ENCODE assay signal across 2 cellular contexts in genomic region chr6:111791415-111791814, GRCh38.
TF ChIP-seq lines count a peak whose summit lies in the region.

No MANE protein-coding gene starts in this region.

TF ChIP-seq in HepG2, 621 proteins besides CTCF, POLR2A, EP300 and RAD21 (continued from another document):
- TF ChIP-seq GATAD1 (CRISPR knock-in tag; IDR thresholded peaks at IDR 0.05): no peak
- TF ChIP-seq ZNF547 (CRISPR knock-in tag; IDR thresholded peaks at IDR 0.05): no peak
- TF ChIP-seq CHD4 (IDR thresholded peaks at IDR 0.05; ENCODE audit: borderline replicate concordance, low read length): no peak
- TF ChIP-seq PRMT3 (CRISPR knock-in tag; IDR thresholded peaks at IDR 0.05; ENCODE audit: borderline replicate concordance, low read depth): no peak
- no peak for TF ChIP-seq RELA (CRISPR knock-in tag; IDR thresholded peaks at IDR 0.05)
- TF ChIP-seq MLLT10 (CRISPR knock-in tag; IDR thresholded peaks at IDR 0.05): no peak
- no peak for TF ChIP-seq ZNF788 (CRISPR knock-in tag; IDR thresholded peaks at IDR 0.05; ENCODE audit: borderline replicate concordance)
- no peak for TF ChIP-seq SATB2 (CRISPR knock-in tag; IDR thresholded peaks at IDR 0.05)

TF ChIP-seq in SK-N-SH treated with all-trans-retinoic acid at 6 μM for 48 hours, 23 proteins besides CTCF, POLR2A, EP300 and RAD21 (continued from another document):
- TF ChIP-seq, protein P1, sequence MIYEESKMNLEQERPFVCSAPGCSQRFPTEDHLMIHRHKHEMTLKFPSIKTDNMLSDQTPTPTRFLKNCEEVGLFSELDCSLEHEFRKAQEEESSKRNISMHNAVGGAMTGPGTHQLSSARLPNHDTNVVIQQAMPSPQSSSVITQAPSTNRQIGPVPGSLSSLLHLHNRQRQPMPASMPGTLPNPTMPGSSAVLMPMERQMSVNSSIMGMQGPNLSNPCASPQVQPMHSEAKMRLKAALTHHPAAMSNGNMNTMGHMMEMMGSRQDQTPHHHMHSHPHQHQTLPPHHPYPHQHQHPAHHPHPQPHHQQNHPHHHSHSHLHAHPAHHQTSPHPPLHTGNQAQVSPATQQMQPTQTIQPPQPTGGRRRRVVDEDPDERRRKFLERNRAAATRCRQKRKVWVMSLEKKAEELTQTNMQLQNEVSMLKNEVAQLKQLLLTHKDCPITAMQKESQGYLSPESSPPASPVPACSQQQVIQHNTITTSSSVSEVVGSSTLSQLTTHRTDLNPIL (CRISPR knock-in tag; IDR thresholded peaks at IDR 0.05; ENCODE audit: low read depth): no peak
- TF ChIP-seq, protein P2, sequence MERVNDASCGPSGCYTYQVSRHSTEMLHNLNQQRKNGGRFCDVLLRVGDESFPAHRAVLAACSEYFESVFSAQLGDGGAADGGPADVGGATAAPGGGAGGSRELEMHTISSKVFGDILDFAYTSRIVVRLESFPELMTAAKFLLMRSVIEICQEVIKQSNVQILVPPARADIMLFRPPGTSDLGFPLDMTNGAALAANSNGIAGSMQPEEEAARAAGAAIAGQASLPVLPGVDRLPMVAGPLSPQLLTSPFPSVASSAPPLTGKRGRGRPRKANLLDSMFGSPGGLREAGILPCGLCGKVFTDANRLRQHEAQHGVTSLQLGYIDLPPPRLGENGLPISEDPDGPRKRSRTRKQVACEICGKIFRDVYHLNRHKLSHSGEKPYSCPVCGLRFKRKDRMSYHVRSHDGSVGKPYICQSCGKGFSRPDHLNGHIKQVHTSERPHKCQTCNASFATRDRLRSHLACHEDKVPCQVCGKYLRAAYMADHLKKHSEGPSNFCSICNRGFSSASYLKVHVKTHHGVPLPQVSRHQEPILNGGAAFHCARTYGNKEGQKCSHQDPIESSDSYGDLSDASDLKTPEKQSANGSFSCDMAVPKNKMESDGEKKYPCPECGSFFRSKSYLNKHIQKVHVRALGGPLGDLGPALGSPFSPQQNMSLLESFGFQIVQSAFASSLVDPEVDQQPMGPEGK (CRISPR knock-in tag; IDR thresholded peaks at IDR 0.05; ENCODE audit: borderline replicate concordance): no peak
- TF ChIP-seq RARB (CRISPR knock-in tag; IDR thresholded peaks at IDR 0.05): no peak
- no peak for TF ChIP-seq ARNTL (CRISPR knock-in tag; IDR thresholded peaks at IDR 0.05; ENCODE audit: borderline replicate concordance, low read depth)
- TF ChIP-seq PPARA (CRISPR knock-in tag; IDR thresholded peaks at IDR 0.05; ENCODE audit: borderline replicate concordance): no peak
- no peak for TF ChIP-seq BACH2 (CRISPR knock-in tag; IDR thresholded peaks at IDR 0.05; ENCODE audit: borderline replicate concordance)
- TF ChIP-seq ZNF70 (CRISPR knock-in tag; IDR thresholded peaks at IDR 0.05): no peak
- TF ChIP-seq, protein P3, sequence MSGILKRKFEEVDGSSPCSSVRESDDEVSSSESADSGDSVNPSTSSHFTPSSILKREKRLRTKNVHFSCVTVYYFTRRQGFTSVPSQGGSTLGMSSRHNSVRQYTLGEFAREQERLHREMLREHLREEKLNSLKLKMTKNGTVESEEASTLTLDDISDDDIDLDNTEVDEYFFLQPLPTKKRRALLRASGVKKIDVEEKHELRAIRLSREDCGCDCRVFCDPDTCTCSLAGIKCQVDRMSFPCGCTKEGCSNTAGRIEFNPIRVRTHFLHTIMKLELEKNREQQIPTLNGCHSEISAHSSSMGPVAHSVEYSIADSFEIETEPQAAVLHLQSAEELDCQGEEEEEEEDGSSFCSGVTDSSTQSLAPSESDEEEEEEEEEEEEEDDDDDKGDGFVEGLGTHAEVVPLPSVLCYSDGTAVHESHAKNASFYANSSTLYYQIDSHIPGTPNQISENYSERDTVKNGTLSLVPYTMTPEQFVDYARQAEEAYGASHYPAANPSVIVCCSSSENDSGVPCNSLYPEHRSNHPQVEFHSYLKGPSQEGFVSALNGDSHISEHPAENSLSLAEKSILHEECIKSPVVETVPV (CRISPR knock-in tag; IDR thresholded peaks at IDR 0.05): no peak
- TF ChIP-seq ZNF8 (CRISPR knock-in tag; IDR thresholded peaks at IDR 0.05): no peak
